ENCODE assay signal across 11 cellular contexts in genomic region chr9:89313842-89314241, GRCh38. TPM values are rescaled to one million over a fixed set of nuclear protein-coding genes. Genes with fewer than 3 reads are reported as not detected.
A peak's percentile ranks its signal among the peaks of the same experiment; 100 is the strongest.
DNase-seq lines count a peak whose midpoint lies in the region; FAIRE-seq and TF ChIP-seq lines count a peak whose summit lies in the region.
"Had no signal": no experiment of that assay in that cellular context is flagged by ENCODE, and none has a peak within 500 bp of the region (broad histone marks: within the 10 kb centered on the region; RNA-seq: fewer than 3 reads in every experiment).

No MANE protein-coding gene starts in this region.

- peak overlapping the region; percentile 98 for H3K4me3 Mint-ChIP-seq in T-helper 1 cell treated with Interleukin-12 subunit alpha and Interleukin-12 subunit beta and Interleukin-4 antibody, amounts not matched to agents 30 μg/mL and 1 μg/mL, for 36 hours

- peaks cover 50% of the 10 kb centered on the region for H3K36me3 ChIP-seq in BE2C
- H3K36me3 ChIP-seq: tibial artery had no signal

- H3K27me3 Mint-ChIP-seq in T-helper 1 cell treated with Interleukin-12 subunit alpha and Interleukin-12 subunit beta and Interleukin-4 antibody, amounts not matched to agents 30 μg/mL and 1 μg/mL, for 36 hours (ENCODE audit: low read depth), result peaks cover 6% of the 10 kb centered on the region

- H3K27me3 ChIP-seq in BE2C, result no peaks in the 10 kb centered on the region
- H3K27me3 ChIP-seq: tibial artery had no signal

- TF ChIP-seq CTCF in BE2C (IDR thresholded peaks at IDR 0.05; ENCODE audit: low read depth, low read length) (no peak), fibroblast of pulmonary artery (IDR thresholded peaks at IDR 0.05; ENCODE audit: low read length, missing control alignments) (no peak)

- DNase-seq in BE2C (no peak), HCEC 1CT (peak; percentile 35), fibroblast of pulmonary artery (ENCODE audit: low read depth) (no peak), NCI-H2081 treated with DMSO at 0.1 percent for 48 hours (lab: John Stamatoyannopoulos, UW) (no peak), RCC 7860 (ENCODE audit: low spot score) (no peak), NOMO-1 treated with DMSO at 0.1 percent for 48 hours (lab: John Stamatoyannopoulos, UW; ENCODE audit: unreplicated experiment) (no peak)
- no peak for DNase-seq in stimulated activated naive CD4-positive, alpha-beta T cell treated with Interleukin-2 at 50 U/mL for 16 hours (lab: John Stamatoyannopoulos, UW)
- DNase-seq: hippocampal formation, NCI-H526 treated with DMSO at 0.1 percent for 48 hours, tibial artery had no signal

- peaks cover 42% of the 10 kb centered on the region for H3K36me3 Mint-ChIP-seq in T-helper 1 cell treated with Interleukin-12 subunit alpha and Interleukin-12 subunit beta and Interleukin-4 antibody, amounts not matched to agents 30 μg/mL and 1 μg/mL, for 36 hours (ENCODE audit: low read depth)

- H3K4me1 Mint-ChIP-seq in T-helper 1 cell treated with Interleukin-12 subunit alpha and Interleukin-12 subunit beta and Interleukin-4 antibody, amounts not matched to agents 30 μg/mL and 1 μg/mL, for 36 hours (ENCODE audit: low read depth), result peaks cover 58% of the 10 kb centered on the region

- H3K9me3 ChIP-seq in BE2C, result no peaks in the 10 kb centered on the region
- H3K9me3 ChIP-seq: tibial artery had no signal

- no peak for FAIRE-seq in RCC 7860 (lab: Jason Lieb, UNC)

- H3K27ac Mint-ChIP-seq in T-helper 1 cell treated with Interleukin-12 subunit alpha and Interleukin-12 subunit beta and Interleukin-4 antibody, amounts not matched to agents 30 μg/mL and 1 μg/mL, for 36 hours, result peak overlapping the region; percentile 75

- no peaks in the 10 kb centered on the region for H3K4me1 ChIP-seq in BE2C

- peak overlapping the region; percentile 74 for H3K4me3 ChIP-seq in BE2C (ENCODE audit: low read depth, low read length)
- H3K4me3 ChIP-seq in fibroblast of pulmonary artery (replicated peaks; ENCODE audit: low read depth, low read length), result peak overlapping the region; percentile 77
- H3K4me3 ChIP-seq: tibial artery had no signal

- H3K9me3 Mint-ChIP-seq in T-helper 1 cell treated with Interleukin-12 subunit alpha and Interleukin-12 subunit beta and Interleukin-4 antibody, amounts not matched to agents 30 μg/mL and 1 μg/mL, for 36 hours, result no peaks in the 10 kb centered on the region

RNA-seq across cellular contexts. Expression of gene CKS2, which starts 2.8 kb away (rescaled TPM):
- 83.5 TPM for polyA plus RNA-seq in BE2C (2012; ENCODE audit: insufficient read depth, insufficient read length, low read depth)

RNA-seq across cellular contexts. Expression of gene SECISBP2, which starts 4.5 kb away (rescaled TPM):
- polyA plus RNA-seq in BE2C (2012; ENCODE audit: insufficient read depth, insufficient read length, low read depth), result 45.0 TPM
